8 cellular contexts compared by ENCODE assay signal in genomic region chr4:78644744-78645330, GRCh38.
DNase-seq lines count a peak whose midpoint lies in the region; ATAC-seq and TF ChIP-seq lines count a peak whose summit lies in the region.

No MANE protein-coding gene starts in this region.

- no peaks in the 10 kb centered on the region for H3K27me3 ChIP-seq in upper lobe of right lung

- DNase-seq in AG08396 (ENCODE audit: low spot score) (peak; percentile 65), NCI-H446 treated with DMSO at 0.1 percent for 48 hours (lab: John Stamatoyannopoulos, UW) (peak; percentile 30), activated T-cell treated with anti-CD3 and anti-CD28 coated beads for 1 hour (ENCODE audit: low read depth) (peak; percentile 16), fibroblast of mammary gland (ENCODE audit: low read depth) (peak; percentile 90), neural crest cell (ENCODE audit: low read depth, low spot score) (peak; percentile 20), upper lobe of right lung (no peak)

- peaks cover 32% of the 10 kb centered on the region for H3K4me1 ChIP-seq in upper lobe of right lung

- H3K9me3 ChIP-seq in upper lobe of right lung, result no peaks in the 10 kb centered on the region

- no peak overlapping the region for H3K27ac Mint-ChIP-seq in neural crest cell (ENCODE audit: unreplicated experiment)

- peak; percentile 77 for ATAC-seq in GM18499 (IDR thresholded peaks at IDR 0.05; ENCODE audit: insufficient read depth, unreplicated experiment)
- peak; percentile 91 for ATAC-seq in HG02870 (IDR thresholded peaks at IDR 0.05; ENCODE audit: unreplicated experiment)
- ATAC-seq in upper lobe of right lung, result peak; percentile 91

- H3K4me3 ChIP-seq in fibroblast of mammary gland (ENCODE audit: control insufficient read depth, low read depth, low read length) (no peak overlapping the region), upper lobe of right lung (no peak overlapping the region)

- no peaks in the 10 kb centered on the region for H3K36me3 ChIP-seq in upper lobe of right lung

- intact Hi-C loops in upper lobe of right lung (cut with DNase I), result no loop called here

- no peaks in the 10 kb centered on the region for H3K36me3 Mint-ChIP-seq in neural crest cell (ENCODE audit: low read depth)

- H3K9me3 Mint-ChIP-seq in neural crest cell, result no peaks in the 10 kb centered on the region

- peaks cover 3% of the 10 kb centered on the region for H3K27me3 Mint-ChIP-seq in neural crest cell (ENCODE audit: low read depth)

- no peak overlapping the region for H3K4me3 Mint-ChIP-seq in neural crest cell

- peak overlapping the region; percentile 73 for H3K27ac ChIP-seq in upper lobe of right lung

- H3K4me1 Mint-ChIP-seq in neural crest cell, result no peaks in the 10 kb centered on the region

- TF ChIP-seq CTCF in fibroblast of mammary gland (conservative IDR thresholded peaks at IDR 0.05; ENCODE audit: control insufficient read depth, insufficient read depth, low read depth, low read length), result peak; percentile 99
- peak; percentile 84 for TF ChIP-seq CTCF in neural crest cell (conservative IDR thresholded peaks at IDR 0.05)
- peak; percentile 95 for TF ChIP-seq CTCF in upper lobe of right lung (IDR thresholded peaks at IDR 0.05)
